Comparison of ENCODE assay signal across 2 cellular contexts in genomic region chr14:28701733-28702132, GRCh38.
TF ChIP-seq lines count a peak whose summit lies in the region.

No MANE protein-coding gene starts in this region.

TF ChIP-seq in HepG2, 621 proteins besides CTCF, POLR2A, EP300 and RAD21:
- TF ChIP-seq MAFK (conservative IDR thresholded peaks at IDR 0.05 in 1 of 2, IDR thresholded peaks at IDR 0.05 in 1 of 2; ENCODE audit: low read length in 2 of 2) (peak; percentile 82 to 83), MAFF (IDR thresholded peaks at IDR 0.05; ENCODE audit: low read depth, low read length) (peak; percentile 80), EHMT2 (IDR thresholded peaks at IDR 0.05; ENCODE audit: borderline replicate concordance, low read depth, low read length) (no peak), TCF7L2 (IDR thresholded peaks at IDR 0.05; ENCODE audit: low read depth, low read length) (no peak), CHCHD3 (CRISPR knock-in tag; IDR thresholded peaks at IDR 0.05) (no peak), ZNF781 (CRISPR knock-in tag; IDR thresholded peaks at IDR 0.05; ENCODE audit: borderline replicate concordance, not compliant biosample characterization) (no peak), KLF16 (CRISPR knock-in tag; IDR thresholded peaks at IDR 0.05) (no peak), U2AF1 (optimal IDR thresholded peaks at IDR 0.05; ENCODE audit: low read depth, low read length) (no peak), KDM2A (CRISPR knock-in tag; IDR thresholded peaks at IDR 0.05; ENCODE audit: borderline replicate concordance, low read depth) (no peak), RCOR2 (CRISPR knock-in tag; IDR thresholded peaks at IDR 0.05) (no peak)
- TF ChIP-seq, protein P1, sequence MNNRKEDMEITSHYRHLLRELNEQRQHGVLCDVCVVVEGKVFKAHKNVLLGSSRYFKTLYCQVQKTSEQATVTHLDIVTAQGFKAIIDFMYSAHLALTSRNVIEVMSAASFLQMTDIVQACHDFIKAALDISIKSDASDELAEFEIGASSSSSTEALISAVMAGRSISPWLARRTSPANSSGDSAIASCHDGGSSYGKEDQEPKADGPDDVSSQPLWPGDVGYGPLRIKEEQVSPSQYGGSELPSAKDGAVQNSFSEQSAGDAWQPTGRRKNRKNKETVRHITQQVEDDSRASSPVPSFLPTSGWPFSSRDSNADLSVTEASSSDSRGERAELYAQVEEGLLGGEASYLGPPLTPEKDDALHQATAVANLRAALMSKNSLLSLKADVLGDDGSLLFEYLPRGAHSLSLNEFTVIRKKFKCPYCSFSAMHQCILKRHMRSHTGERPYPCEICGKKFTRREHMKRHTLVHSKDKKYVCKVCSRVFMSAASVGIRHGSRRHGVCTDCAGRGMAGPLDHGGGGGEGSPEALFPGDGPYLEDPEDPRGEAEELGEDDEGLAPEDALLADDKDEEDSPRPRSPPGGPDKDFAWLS (CRISPR knock-in tag; IDR thresholded peaks at IDR 0.05; ENCODE audit: borderline replicate concordance), result no peak

TF ChIP-seq in A549, 52 proteins besides CTCF, POLR2A, EP300 and RAD21:
- TF ChIP-seq ZSCAN20 (CRISPR knock-in tag; IDR thresholded peaks at IDR 0.05), result no peak
- peak; percentile 49 for TF ChIP-seq MAFK (IDR thresholded peaks at IDR 0.05; ENCODE audit: partially characterized antibody)
TF ChIP-seq in A549: peak in this region for 1.
